ENCODE assay signal across 27 cellular contexts in the genomic region with DNA sequence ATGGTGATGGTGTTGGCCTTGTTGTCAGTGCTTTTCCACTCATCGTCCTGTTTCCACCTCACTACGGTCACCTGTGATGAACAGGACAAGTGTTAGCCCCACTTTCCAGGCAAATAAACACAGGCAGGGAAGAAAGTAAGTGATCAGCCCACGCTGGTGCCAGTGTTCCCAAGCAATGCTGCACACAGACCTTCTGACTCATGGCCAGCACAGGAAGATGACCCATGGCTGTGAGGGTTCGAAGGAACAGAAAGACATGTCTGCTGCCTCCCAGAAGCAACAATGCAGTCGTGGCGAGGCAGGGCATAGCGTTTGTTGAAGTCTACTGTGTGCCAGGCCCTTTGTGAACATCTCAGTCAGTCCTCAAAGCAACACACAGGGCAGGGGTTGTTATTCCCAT.
"Had no signal": no experiment of that assay in that cellular context is flagged by ENCODE, and none has a peak within 500 bp of the region (broad histone marks: within the 10 kb centered on the region; RNA-seq: fewer than 3 reads in every experiment).

No MANE protein-coding gene starts in this region.

- H3K9me3 ChIP-seq: esophagus muscularis mucosa, gastrocnemius medialis, left lung, neutrophil, pancreas, psoas muscle, testis, vagina had no signal

- H3K27me3 ChIP-seq: dorsolateral prefrontal cortex, esophagus muscularis mucosa, gastrocnemius medialis, left lung, neutrophil, pancreas, testis, vagina had no signal

- H3K36me3 ChIP-seq: neutrophil had no signal

- DNase-seq: activated CD4-positive, alpha-beta T cell treated with anti-CD3 and anti-CD28 coated beads for 1 hour; activated CD4-positive, alpha-beta T cell treated with anti-CD3 and anti-CD28 coated beads, Interleukin-2, amount 50 U/mL, for 1 hour; activated CD8-positive, alpha-beta T cell treated with anti-CD3 and anti-CD28 coated beads, Interleukin-2, amount 10 ng/mL, durations not matched to agents 7 days and 5 days; aorta; central memory CD4-positive, alpha-beta T cell; dorsolateral prefrontal cortex; effector memory CD8-positive, alpha-beta T cell; gastrocnemius medialis; hippocampal formation; kidney glomerular epithelial cell; left lung; naive thymus-derived CD8-positive, alpha-beta T cell; pancreas; psoas muscle; right cardiac atrium; small intestine; stimulated activated CD4-positive, alpha-beta T cell treated with anti-CD3 and anti-CD28 coated beads, Interleukin-15, amount 100 ng/mL, for 24 hours; stimulated activated CD8-positive, alpha-beta memory T cell treated with anti-CD3 and anti-CD28 coated beads, Interleukin-4, amount 100 ng/mL, for 48 hours; stimulated activated naive CD4-positive, alpha-beta T cell; testis; trophoblast cell had no signal

- H3K4me3 ChIP-seq: dorsolateral prefrontal cortex, esophagus muscularis mucosa, gastrocnemius medialis, left lung, lung, pancreas, psoas muscle, testis, vagina had no signal

- ATAC-seq: activated CD8-positive, alpha-beta T cell treated with anti-CD3 and anti-CD28 coated beads, Interleukin-2, amount 10 ng/mL, durations not matched to agents 7 days and 5 days; activated naive CD4-positive, alpha-beta T cell treated with anti-CD3 and anti-CD28 coated beads, Interleukin-2, amount 50 U/mL, for 72 hours; effector memory CD8-positive, alpha-beta T cell; gastrocnemius medialis; left lung; naive thymus-derived CD8-positive, alpha-beta T cell; pancreas; psoas muscle; right cardiac atrium had no signal

- H3K27ac ChIP-seq: esophagus muscularis mucosa, gastrocnemius medialis, left lung, neutrophil, pancreas, psoas muscle, testis, vagina, VCaP had no signal

- H3K4me1 ChIP-seq: pancreas, testis, vagina had no signal
